In genomic region chr12:119444462-119445044, GRCh38 we compare ENCODE assay signal across 8 cellular contexts.
DNase-seq lines count a peak whose midpoint lies in the region; ATAC-seq and TF ChIP-seq lines count a peak whose summit lies in the region.

No MANE protein-coding gene starts in this region.

- no peaks in the 10 kb centered on the region for H3K36me3 ChIP-seq in upper lobe of left lung

- no peaks in the 10 kb centered on the region for H3K27me3 ChIP-seq in upper lobe of left lung

- no peaks in the 10 kb centered on the region for H3K9me3 ChIP-seq in upper lobe of left lung

- H3K4me3 ChIP-seq in epithelial cell of esophagus (ENCODE audit: low read length) (no peak overlapping the region), upper lobe of left lung (no peak overlapping the region)

- H3K27ac ChIP-seq in upper lobe of left lung, result no peak overlapping the region

- DNase-seq in Caki2 (ENCODE audit: low read depth), result peak; percentile 75
- DNase-seq in NCI-H1048 (lab: John Stamatoyannopoulos, UW), result peak; percentile 44
- peak; percentile 52 for DNase-seq in UCSD-AML1 (lab: John Stamatoyannopoulos, UW; ENCODE audit: unreplicated experiment)
- DNase-seq in epithelial cell of esophagus (ENCODE audit: low read depth), result peak; percentile 16
- DNase-seq in myocyte (ENCODE audit: low read depth), result peak; percentile 69
- peak in 1 of 2 donors; percentile 45 for DNase-seq in upper lobe of left lung
- DNase-seq in DMS79 (lab: John Stamatoyannopoulos, UW), result no peak

- no peak for TF ChIP-seq POLR2A in upper lobe of left lung (IDR thresholded peaks at IDR 0.05)

- in situ Hi-C loops in Caki2 (cut with HindIII; ENCODE audit: low pct_unique_long_range_greater_than_20kb, low sequenced_read_pairs), result no loop called here

- TF ChIP-seq EP300 in upper lobe of left lung (IDR thresholded peaks at IDR 0.05), result no peak

- no peaks in the 10 kb centered on the region for H3K4me1 ChIP-seq in upper lobe of left lung

- TF ChIP-seq CTCF in epithelial cell of esophagus (IDR thresholded peaks at IDR 0.05; ENCODE audit: insufficient read depth, low read depth, low read length, missing control alignments) (peak; percentile 52), upper lobe of left lung (IDR thresholded peaks at IDR 0.05) (peak; percentile 53 to 81 (median 76))

- ATAC-seq in GM21526 (IDR thresholded peaks at IDR 0.05; ENCODE audit: low FRiP score, unreplicated experiment) (peak; percentile 59), upper lobe of left lung (ENCODE audit: low FRiP score in 2 of 2) (peak in 1 of 2 donors; percentile 51)

- 33 to 35% methylated on average over 10 of the region's 10 CpGs for WGBS in upper lobe of left lung, 2 donors
